Comparison of ENCODE assay signal across 8 cellular contexts in genomic region chrX:109536439-109537323, GRCh38. TPM values are rescaled to one million over a fixed set of nuclear protein-coding genes. Genes with fewer than 3 reads are reported as not detected.
DNase-seq lines count a peak whose midpoint lies in the region; ATAC-seq, FAIRE-seq and TF ChIP-seq lines count a peak whose summit lies in the region.

Gene NXT2, plus strand, starts transcription at chrX:109536844. Its CDS starts 163 bp downstream, at chrX:109537007.

- H3K27me3 ChIP-seq in Caco-2 (replicated peaks; ENCODE audit: control insufficient read depth, insufficient read depth, low read length) = no peaks in the 10 kb centered on the region

- H3K27me3 Mint-ChIP-seq in Caco-2 (ENCODE audit: insufficient read depth, unreplicated experiment) = peaks cover 7% of the 10 kb centered on the region

- DNase-seq in Caco-2 (peak; percentile 91 to 92), HTR-8/SVneo (ENCODE audit: insufficient read length, low spot score) (peak; percentile 62), NOMO-1 treated with DMSO at 0.1 percent for 48 hours (lab: John Stamatoyannopoulos, UW; ENCODE audit: unreplicated experiment) (peak; percentile 84), medulla oblongata (ENCODE audit: extremely low spot score) (peak; percentile 90)
- DNase-seq in activated CD8-positive, alpha-beta memory T cell treated with anti-CD3 and anti-CD28 coated beads for 4 hours (ENCODE audit: low read depth in 2 of 2) = peak; percentile 71 to 76
- DNase-seq in effector CD8-positive, alpha-beta T cell (lab: John Stamatoyannopoulos, UW) = peak; percentile 70
- peak; percentile 56 to 78 (median 76) for DNase-seq in stimulated activated CD4-positive, alpha-beta T cell treated with anti-CD3 and anti-CD28 coated beads, TNF-alpha, amount 100 ng/mL, for 48 hours (ENCODE audit: low read depth in 3 of 3)

- CTCF ChIA-PET in Caco-2 (lab: Charles Lee) = interaction anchor here (0.5 to 1.8 kb wide), 4 partner anchors 11 to 95 kb away, joined by 3 to 18 read pairs (median 4); no protein-coding TSS in a partner anchor

- H3K4me1 Mint-ChIP-seq in Caco-2 (ENCODE audit: low read depth, unreplicated experiment) = no peaks in the 10 kb centered on the region

- H3K36me3 ChIP-seq in Caco-2 (ENCODE audit: control insufficient read depth, insufficient read depth, low read length) = no peaks in the 10 kb centered on the region

- peak within 1 kb of the TSS; percentile 79 for H3K4me3 ChIP-seq in Caco-2 (ENCODE audit: low read depth, low read length)

- intact Hi-C loops in Caco-2 (cut with micrococcal nuclease; ENCODE audit: unreplicated experiment) = loop anchor here (2.0 to 5.0 kb wide), 3 partner anchors 36 to 96 kb away; no protein-coding TSS in a partner anchor

- BruUV-seq in Caco-2 (replicated peaks; lab: Mats Ljungman, UMichigan) = TSS peak; percentile 94

- H3K36me3 Mint-ChIP-seq in Caco-2 (ENCODE audit: insufficient read depth, unreplicated experiment) = peaks cover 11% of the 10 kb centered on the region

- H3K9me3 Mint-ChIP-seq in Caco-2 (ENCODE audit: unreplicated experiment) = peaks cover 11% of the 10 kb centered on the region

- POLR2A ChIA-PET in Caco-2 (lab: Charles Lee) = interaction anchor here (0.5 to 1.4 kb wide), 10 partner anchors 12 to 1454 kb away, joined by 3 to 8 read pairs (median 4); no protein-coding TSS in a partner anchor

- 0 out of 2 replicates have a peak, but pooled peaks cover 3% of the 10 kb centered on the region for H3K4me1 ChIP-seq in Caco-2

- peak within 1 kb of the TSS; percentile 96 for H3K4me3 Mint-ChIP-seq in Caco-2 (ENCODE audit: unreplicated experiment)

- peak within 1 kb of the TSS; percentile 99 for H3K27ac Mint-ChIP-seq in Caco-2 (ENCODE audit: unreplicated experiment)

- H3K9me3 ChIP-seq in Caco-2 = no peaks in the 10 kb centered on the region

- TF ChIP-seq CTCF in Caco-2 (IDR thresholded peaks at IDR 0.05; ENCODE audit: insufficient read depth in 1 of 2, low read depth in 1 of 2, low read length in 1 of 2, severe bottlenecking in 1 of 2, unreplicated experiment in 1 of 2) = no peak

- peak; percentile 98 for ATAC-seq in GM21381 (IDR thresholded peaks at IDR 0.05; ENCODE audit: unreplicated experiment)

- FAIRE-seq in HTR-8/SVneo (lab: Jason Lieb, UNC) = no peak

RNA-seq across cellular contexts. Expression of gene NXT2, which starts in this region (rescaled TPM):
- 9.7 and 9.8 TPM in 2 replicates for total RNA-seq in Caco-2 (2022)

Comparison
In these comparisons a context has a peak if more than half of its experiments do, and no peak if none do; other contexts are left out.
1. Peak in every context shown above with its lines: DNase-seq, ATAC-seq and H3K4me3 ChIP-seq.